19 cellular contexts compared by ENCODE assay signal in genomic region chr1:156461141-156461540, GRCh38. TPM values are rescaled to one million over a fixed set of nuclear protein-coding genes. Genes with fewer than 3 reads are reported as not detected.
DNase-seq lines count a peak whose midpoint lies in the region; ATAC-seq and TF ChIP-seq lines count a peak whose summit lies in the region.
"Had no signal": no experiment of that assay in that cellular context is flagged by ENCODE, and none has a peak within 500 bp of the region (broad histone marks: within the 10 kb centered on the region; RNA-seq: fewer than 3 reads in every experiment).

No MANE protein-coding gene starts in this region.

- 40 to 73% methylated on average over 4 of the region's 4 CpGs for WGBS in thyroid gland, 2 donors

- intact Hi-C loops in left cardiac atrium (cut with DNase I), result no loop called here
- intact Hi-C loops in uterus (cut with DNase I; ENCODE audit: low total_unique reads), result no loop called here
- intact Hi-C loops in thyroid gland (cut with DNase I), result loop anchor here (5.0 kb wide), 1 partner anchor 36 kb away; no protein-coding TSS in a partner anchor

- H3K27me3 ChIP-seq in cardiac muscle cell (no peaks in the 10 kb centered on the region), neutrophil (peaks cover 3% of the 10 kb centered on the region), uterus (no peaks in the 10 kb centered on the region), thyroid gland (no peaks in the 10 kb centered on the region)
- H3K27me3 ChIP-seq: tibial nerve had no signal

- TF ChIP-seq POLR2A in uterus (IDR thresholded peaks at IDR 0.05), result no peak
- no peak for TF ChIP-seq POLR2A in thyroid gland (IDR thresholded peaks at IDR 0.05)

- H3K27ac ChIP-seq in cardiac muscle cell (peak overlapping the region; percentile 30), neutrophil (peak overlapping the region; percentile 9), uterus (peak overlapping the region; percentile 50 to 99), thyroid gland (no peak overlapping the region)
- H3K27ac ChIP-seq: SK-N-MC had no signal

- DNase-seq in cardiac muscle cell (ENCODE audit: low read depth in 1 of 2, low spot score in 1 of 2), result no peak
- DNase-seq in left cardiac atrium, result no peak
- DNase-seq in cerebellar cortex (ENCODE audit: low spot score), result peak; percentile 16
- DNase-seq in uterus, result no peak
- no peak for DNase-seq in thyroid gland
- DNase-seq: activated CD4-positive, alpha-beta T cell treated with anti-CD3 and anti-CD28 coated beads, Interleukin-2, amount 10 ng/mL, durations not matched to agents 7 days and 5 days; activated naive CD8-positive, alpha-beta T cell treated with anti-CD3 and anti-CD28 coated beads, Interleukin-2, amount 10 ng/mL, durations not matched to agents 7 days and 5 days; effector CD8-positive, alpha-beta T cell; hypothalamus; midbrain; NCI-H1417; nucleus accumbens; stimulated activated CD4-positive, alpha-beta T cell treated with anti-CD3 and anti-CD28 coated beads, Interleukin-4, amount 100 ng/mL, for 24 hours had no signal

- H3K36me3 ChIP-seq in cardiac muscle cell, result no peaks in the 10 kb centered on the region
- H3K36me3 ChIP-seq in neutrophil, result peaks cover 30% of the 10 kb centered on the region
- no peaks in the 10 kb centered on the region for H3K36me3 ChIP-seq in uterus
- peaks cover 0 to 7% of the 10 kb centered on the region in 2 donors for H3K36me3 ChIP-seq in thyroid gland
- H3K36me3 ChIP-seq: HAP-1 had no signal

- no peaks in the 10 kb centered on the region for H3K9me3 ChIP-seq in cardiac muscle cell (ENCODE audit: low read depth)
- no peaks in the 10 kb centered on the region for H3K9me3 ChIP-seq in neutrophil
- no peaks in the 10 kb centered on the region for H3K9me3 ChIP-seq in uterus
- no peaks in the 10 kb centered on the region for H3K9me3 ChIP-seq in thyroid gland
- H3K9me3 ChIP-seq: HAP-1, tibial nerve had no signal

- H3K4me1 ChIP-seq in cardiac muscle cell (ENCODE audit: low read depth) (no peaks in the 10 kb centered on the region), neutrophil (ENCODE audit: control insufficient read depth in 1 of 2, insufficient read depth in 1 of 2, low read depth in 1 of 2, low read length in 1 of 2) (peaks cover 5 to 8% of the 10 kb centered on the region in 2 experiments), uterus (peaks cover 7 to 11% of the 10 kb centered on the region in 2 donors), thyroid gland (peaks cover 23 to 29% of the 10 kb centered on the region in 2 donors)

- H3K4me3 ChIP-seq in cardiac muscle cell (no peak overlapping the region), neutrophil (ENCODE audit: low read depth in 1 of 2, low read length in 1 of 2) (no peak overlapping the region), uterus (no peak overlapping the region), thyroid gland (replicated peaks in 1 of 3) (no peak overlapping the region)
- H3K4me3 ChIP-seq: HAP-1, SK-N-MC, tibial nerve had no signal

- TF ChIP-seq CTCF in cardiac muscle cell (IDR thresholded peaks at IDR 0.05; ENCODE audit: low read depth, low read length) (no peak), neutrophil (IDR thresholded peaks at IDR 0.05) (no peak), uterus (IDR thresholded peaks at IDR 0.05) (no peak), thyroid gland (IDR thresholded peaks at IDR 0.05) (no peak)

- ATAC-seq in left cardiac atrium (no peak), GM19452 (IDR thresholded peaks at IDR 0.05; ENCODE audit: unreplicated experiment) (no peak), GM18909 (IDR thresholded peaks at IDR 0.05; ENCODE audit: poor library complexity, unreplicated experiment) (no peak)

RNA-seq across cellular contexts. Expression of gene MEF2D, which starts 39.4 kb away (rescaled TPM):
- 35.9 and 64.6 TPM in 2 replicates for total RNA-seq in cardiac muscle cell
- polyA plus RNA-seq in cardiac muscle cell, result 35.1 and 52.1 TPM in 2 replicates
- total RNA-seq in left cardiac atrium, result 10 to 100 TPM; 69.0 to 81.7 TPM
- total RNA-seq in uterus, result 100 to 1,000 TPM in 1 of 4 donors, 10 to 100 TPM in 2, 1 to 10 TPM in 1; 8.4 to 101 (median 35.1) TPM
- total RNA-seq in thyroid gland, result 10 to 100 TPM; 26.4 to 80.6 (median 32.0) TPM

Comparison
In these comparisons a context has a peak if more than half of its experiments do, and no peak if none do; other contexts are left out.
1. H3K27ac ChIP-seq: peak in cardiac muscle cell (single experiment), neutrophil (single experiment) and uterus (2 of 2); none in thyroid gland (0 of 3).